ENCODE assay signal across 18 cellular contexts in genomic region chr9:77384406-77384805, GRCh38.
DNase-seq lines count a peak whose midpoint lies in the region; ATAC-seq and TF ChIP-seq lines count a peak whose summit lies in the region.
"Had no signal": no experiment of that assay in that cellular context is flagged by ENCODE, and none has a peak within 500 bp of the region (broad histone marks: within the 10 kb centered on the region; RNA-seq: fewer than 3 reads in every experiment).

No MANE protein-coding gene starts in this region.

- in situ Hi-C loops in astrocyte of the spinal cord (cut with HindIII; ENCODE audit: low sequenced_read_pairs) (no loop called here), GM13976 (cut with MboI; ENCODE audit: low sequenced_read_pairs, unreplicated experiment) (no loop called here)

- no peak overlapping the region for H3K4me3 Mint-ChIP-seq in HFFc6
- H3K4me3 Mint-ChIP-seq: activated B cell treated with CpG ODN at 0.5 μM for 24 hours, B cell had no signal

- peaks cover 5% of the 10 kb centered on the region for H3K4me1 ChIP-seq in foreskin keratinocyte
- H3K4me1 ChIP-seq: tibial nerve had no signal

- peak; percentile 24 for DNase-seq in AG04449 (ENCODE audit: low read depth, low spot score)
- peak; percentile 44 for DNase-seq in HFFc6
- peak; percentile 47 for DNase-seq in astrocyte of the spinal cord (ENCODE audit: low read depth, low spot score)
- peak; percentile 49 to 71 for DNase-seq in foreskin keratinocyte
- no peak for DNase-seq in GM13976 (ENCODE audit: low spot score)
- DNase-seq in activated CD4-positive, alpha-beta T cell treated with anti-CD3 and anti-CD28 coated beads for 4 hours = no peak
- no peak for DNase-seq in omental fat pad (ENCODE audit: low spot score)
- DNase-seq: activated B cell treated with CpG ODN at 0.5 μM for 24 hours; activated gamma-delta T cell treated with Interleukin-2 at 50 U/mL for 16 hours; effector CD8-positive, alpha-beta T cell; islet precursor cell; NCI-H1694; NCI-H69; PC-9; stimulated activated CD4-positive, alpha-beta T cell treated with anti-CD3 and anti-CD28 coated beads, Interleukin-4, amount 100 ng/mL, for 4 hours had no signal

- no peaks in the 10 kb centered on the region for H3K27me3 Mint-ChIP-seq in HFFc6 (ENCODE audit: insufficient read depth)
- H3K27me3 Mint-ChIP-seq: activated B cell treated with CpG ODN at 0.5 μM for 24 hours, B cell had no signal

- no peaks in the 10 kb centered on the region for H3K9me3 Mint-ChIP-seq in HFFc6
- H3K9me3 Mint-ChIP-seq: activated B cell treated with CpG ODN at 0.5 μM for 24 hours had no signal

- H3K4me1 Mint-ChIP-seq in HFFc6 (ENCODE audit: low read depth) = peaks cover 25% of the 10 kb centered on the region
- H3K4me1 Mint-ChIP-seq: B cell had no signal

- peak overlapping the region; percentile 69 for H3K27ac Mint-ChIP-seq in HFFc6
- H3K27ac Mint-ChIP-seq: activated B cell treated with CpG ODN at 0.5 μM for 24 hours, B cell had no signal

- CTCF ChIA-PET in AG04449 (lab: Yijun Ruan, JAX) = no interaction called here

- TF ChIP-seq CTCF in AG04449 (IDR thresholded peaks at IDR 0.05; ENCODE audit: insufficient read depth, low read length, missing control alignments) (no peak), HFFc6 (IDR thresholded peaks at IDR 0.05) (no peak), astrocyte of the spinal cord (IDR thresholded peaks at IDR 0.05; ENCODE audit: low read depth, low read length) (no peak), foreskin keratinocyte (conservative IDR thresholded peaks at IDR 0.05) (no peak), GM13976 (IDR thresholded peaks at IDR 0.05; ENCODE audit: borderline replicate concordance, control extremely low read depth, extremely low read depth, insufficient read depth, missing control alignments) (no peak), omental fat pad (IDR thresholded peaks at IDR 0.05) (no peak)

- H3K27me3 ChIP-seq in foreskin keratinocyte = no peaks in the 10 kb centered on the region
- H3K27me3 ChIP-seq: tibial nerve had no signal

- H3K36me3 Mint-ChIP-seq in HFFc6 (ENCODE audit: low read depth) = no peaks in the 10 kb centered on the region

- H3K27ac ChIP-seq in foreskin keratinocyte = no peak overlapping the region
- H3K27ac ChIP-seq: PC-9, tibial nerve had no signal

- ATAC-seq in foreskin keratinocyte = peak; percentile 74
- no peak for ATAC-seq in GM19463 (IDR thresholded peaks at IDR 0.05; ENCODE audit: unreplicated experiment)
- no peak for ATAC-seq in omental fat pad (ENCODE audit: low FRiP score)

- POLR2A ChIA-PET in AG04449 (lab: Yijun Ruan, JAX) = interaction anchor here (0.6 kb wide), 1 partner anchor 369 kb away, joined by 3 read pairs; no protein-coding TSS in a partner anchor

- H3K4me3 ChIP-seq in AG04449 (ENCODE audit: low read depth, low read length) (no peak overlapping the region), astrocyte of the spinal cord (ENCODE audit: low read depth, low read length) (no peak overlapping the region)
- H3K4me3 ChIP-seq: PC-9, tibial nerve had no signal

Comparison
In these comparisons a context has a peak if more than half of its experiments do, and no peak if none do; other contexts are left out.
1. DNase-seq: peak in AG04449 (single experiment), HFFc6 (single experiment), astrocyte of the spinal cord (single experiment) and foreskin keratinocyte (2 of 2); none in GM13976 (single experiment), activated CD4-positive, alpha-beta T cell treated with anti-CD3 and anti-CD28 coated beads for 4 hours (0 of 2) and omental fat pad (single experiment).